Comparison of ENCODE assay signal across 8 cellular contexts in the genomic region with DNA sequence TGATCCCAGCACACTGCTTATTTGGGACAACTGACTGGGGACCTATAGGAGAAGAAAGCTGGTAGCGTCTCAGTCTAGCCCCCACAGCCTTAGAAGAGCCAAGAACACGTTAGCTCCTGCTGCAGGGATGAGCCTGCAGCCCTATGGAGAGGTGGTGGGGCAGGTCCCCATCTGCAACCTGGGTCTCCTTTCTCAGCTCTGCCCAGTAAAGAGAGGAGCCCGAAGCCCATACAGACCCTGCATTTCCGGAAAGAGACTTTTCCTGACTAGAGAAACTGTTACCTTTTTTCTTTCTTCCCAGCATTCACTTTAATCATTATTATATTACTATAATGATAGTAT. TPM values are rescaled to one million over a fixed set of nuclear protein-coding genes. Genes with fewer than 3 reads are reported as not detected.
DNase-seq lines count a peak whose midpoint lies in the region; ATAC-seq and TF ChIP-seq lines count a peak whose summit lies in the region.

No MANE protein-coding gene starts in this region.

- peak overlapping the region; percentile 92 to 93 for H3K4me3 Mint-ChIP-seq in effector memory CD8-positive, alpha-beta T cell

- DNase-seq in NAMALWA (ENCODE audit: low spot score), result peak; percentile 34
- DNase-seq in effector memory CD8-positive, alpha-beta T cell, result no peak
- no peak for DNase-seq in DMS114 treated with DMSO at 0.1 percent for 48 hours (lab: John Stamatoyannopoulos, UW; ENCODE audit: unreplicated experiment)
- no peak for DNase-seq in NCI-H1092 (lab: John Stamatoyannopoulos, UW)
- no peak for DNase-seq in NCI-H187 treated with DMSO at 0.1 percent for 48 hours (lab: John Stamatoyannopoulos, UW)
- no peak for DNase-seq in NCI-H1694 treated with DMSO at 0.1 percent for 48 hours (lab: John Stamatoyannopoulos, UW)

- H2AFZ ChIP-seq in neural cell (ENCODE audit: low read depth, low read length), result peak overlapping the region; percentile 74

- no peak for TF ChIP-seq EP300 in neural cell (conservative IDR thresholded peaks at IDR 0.05; ENCODE audit: poor library complexity, severe bottlenecking)

- H4K20me1 ChIP-seq in neural cell (ENCODE audit: insufficient read depth), result no peaks in the 10 kb centered on the region

- peaks cover 35% of the 10 kb centered on the region for H3K79me2 ChIP-seq in neural cell (replicated peaks; ENCODE audit: insufficient read depth, low read length)

- no peaks in the 10 kb centered on the region for H3K9me3 ChIP-seq in neural cell (ENCODE audit: low read length)

- no peaks in the 10 kb centered on the region for H3K36me3 ChIP-seq in neural cell (ENCODE audit: insufficient read depth, low read length)

- H3K9me2 ChIP-seq in neural cell (ENCODE audit: insufficient read depth, low read length), result no peaks in the 10 kb centered on the region

- no peak for TF ChIP-seq RAD21 in neural cell (conservative IDR thresholded peaks at IDR 0.05)

- H3K4me2 ChIP-seq in neural cell (ENCODE audit: low read length), result peak overlapping the region; percentile 87

- peak overlapping the region; percentile 87 for H3K4me3 ChIP-seq in neural cell (ENCODE audit: low read length)

- no peaks in the 10 kb centered on the region for H3F3A ChIP-seq in neural cell (ENCODE audit: insufficient read depth, low read length, poor library complexity, severe bottlenecking)

- no peaks in the 10 kb centered on the region for H3K27me3 ChIP-seq in neural cell (ENCODE audit: insufficient read depth, low read depth, low read length)

- peaks cover 8% of the 10 kb centered on the region in 2 donors for H3K27me3 Mint-ChIP-seq in effector memory CD8-positive, alpha-beta T cell

- no peak for TF ChIP-seq CTCF in neural cell (IDR thresholded peaks at IDR 0.05; ENCODE audit: poor library complexity, severe bottlenecking)

- H3K27ac ChIP-seq in neural cell (ENCODE audit: low read length), result peak overlapping the region; percentile 80

- peak overlapping the region; percentile 89 to 90 for H3K27ac Mint-ChIP-seq in effector memory CD8-positive, alpha-beta T cell

- peak; percentile 9 for ATAC-seq in GM21447 (IDR thresholded peaks at IDR 0.05; ENCODE audit: unreplicated experiment)
- no peak for ATAC-seq in effector memory CD8-positive, alpha-beta T cell (replicated peaks)

- peaks cover 15 to 26% of the 10 kb centered on the region in 2 donors for H3K4me1 Mint-ChIP-seq in effector memory CD8-positive, alpha-beta T cell (ENCODE audit: low read depth in 2 of 2)

- H3K36me3 Mint-ChIP-seq in effector memory CD8-positive, alpha-beta T cell (ENCODE audit: insufficient read depth), result peaks cover 34% of the 10 kb centered on the region

- H3K9ac ChIP-seq in neural cell (ENCODE audit: low read length), result peak overlapping the region; percentile 90

- no peaks in the 10 kb centered on the region for H3K9me3 Mint-ChIP-seq in effector memory CD8-positive, alpha-beta T cell

TF ChIP-seq in neural cell, 6 proteins besides CTCF, POLR2A, EP300 and RAD21:
- no peak for TF ChIP-seq MXI1 (conservative IDR thresholded peaks at IDR 0.05; ENCODE audit: poor library complexity, severe bottlenecking)
- TF ChIP-seq, protein P1, sequence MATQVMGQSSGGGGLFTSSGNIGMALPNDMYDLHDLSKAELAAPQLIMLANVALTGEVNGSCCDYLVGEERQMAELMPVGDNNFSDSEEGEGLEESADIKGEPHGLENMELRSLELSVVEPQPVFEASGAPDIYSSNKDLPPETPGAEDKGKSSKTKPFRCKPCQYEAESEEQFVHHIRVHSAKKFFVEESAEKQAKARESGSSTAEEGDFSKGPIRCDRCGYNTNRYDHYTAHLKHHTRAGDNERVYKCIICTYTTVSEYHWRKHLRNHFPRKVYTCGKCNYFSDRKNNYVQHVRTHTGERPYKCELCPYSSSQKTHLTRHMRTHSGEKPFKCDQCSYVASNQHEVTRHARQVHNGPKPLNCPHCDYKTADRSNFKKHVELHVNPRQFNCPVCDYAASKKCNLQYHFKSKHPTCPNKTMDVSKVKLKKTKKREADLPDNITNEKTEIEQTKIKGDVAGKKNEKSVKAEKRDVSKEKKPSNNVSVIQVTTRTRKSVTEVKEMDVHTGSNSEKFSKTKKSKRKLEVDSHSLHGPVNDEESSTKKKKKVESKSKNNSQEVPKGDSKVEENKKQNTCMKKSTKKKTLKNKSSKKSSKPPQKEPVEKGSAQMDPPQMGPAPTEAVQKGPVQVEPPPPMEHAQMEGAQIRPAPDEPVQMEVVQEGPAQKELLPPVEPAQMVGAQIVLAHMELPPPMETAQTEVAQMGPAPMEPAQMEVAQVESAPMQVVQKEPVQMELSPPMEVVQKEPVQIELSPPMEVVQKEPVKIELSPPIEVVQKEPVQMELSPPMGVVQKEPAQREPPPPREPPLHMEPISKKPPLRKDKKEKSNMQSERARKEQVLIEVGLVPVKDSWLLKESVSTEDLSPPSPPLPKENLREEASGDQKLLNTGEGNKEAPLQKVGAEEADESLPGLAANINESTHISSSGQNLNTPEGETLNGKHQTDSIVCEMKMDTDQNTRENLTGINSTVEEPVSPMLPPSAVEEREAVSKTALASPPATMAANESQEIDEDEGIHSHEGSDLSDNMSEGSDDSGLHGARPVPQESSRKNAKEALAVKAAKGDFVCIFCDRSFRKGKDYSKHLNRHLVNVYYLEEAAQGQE (IDR thresholded peaks at IDR 0.05; ENCODE audit: borderline replicate concordance), result no peak
- no peak for TF ChIP-seq TAF1 (IDR thresholded peaks at IDR 0.05; ENCODE audit: low read depth)
- no peak for TF ChIP-seq EZH2 (IDR thresholded peaks at IDR 0.05; ENCODE audit: borderline replicate concordance, insufficient read depth, low read length, poor library complexity, severe bottlenecking)
- no peak for TF ChIP-seq SMC3 (conservative IDR thresholded peaks at IDR 0.05; ENCODE audit: poor library complexity)

RNA-seq across cellular contexts. Expression of a gene that starts 0.8 kb away (rescaled TPM):
- polyA plus RNA-seq in neural cell, result 51.3 and 64.5 TPM in 2 replicates
- 35.1 and 41.0 TPM in 2 replicates for polyA minus RNA-seq in neural cell

RNA-seq across cellular contexts. Expression of a gene that starts 32.0 kb away (rescaled TPM):
- polyA plus RNA-seq in neural cell, result 0.62 TPM in 1 of 2 replicates, not detected in the other
- polyA minus RNA-seq in neural cell, result not detected in 2 replicates

RNA-seq across cellular contexts. Expression of a gene that starts 52.1 kb away (rescaled TPM):
- 125 and 132 TPM in 2 replicates for polyA plus RNA-seq in neural cell
- 187 and 206 TPM in 2 replicates for polyA minus RNA-seq in neural cell
